21 cellular contexts compared by ENCODE assay signal in genomic region chr5:153267506-153267905, GRCh38.
A peak's percentile ranks its signal among the peaks of the same experiment; 100 is the strongest.
DNase-seq lines count a peak whose midpoint lies in the region; TF ChIP-seq lines count a peak whose summit lies in the region.
"Had no signal": no experiment of that assay in that cellular context is flagged by ENCODE, and none has a peak within 500 bp of the region (broad histone marks: within the 10 kb centered on the region; RNA-seq: fewer than 3 reads in every experiment).

No MANE protein-coding gene starts in this region.

- CTCF ChIA-PET in RWPE1 (lab: Yijun Ruan, JAX): interaction anchor here (0.6 kb wide), 1 partner anchor 248 kb away, joined by 3 read pairs; no protein-coding TSS in a partner anchor

- DNase-seq in HS-5 (ENCODE audit: low read depth): peak; percentile 3
- DNase-seq in RWPE1 (ENCODE audit: low spot score): peak; percentile 84
- DNase-seq in fibroblast of villous mesenchyme (ENCODE audit: low read depth): peak; percentile 3
- peak; percentile 15 for DNase-seq in retinal pigment epithelial cell (ENCODE audit: low read depth)
- no peak for DNase-seq in NCI-H524 treated with DMSO at 0.1 percent for 48 hours (lab: John Stamatoyannopoulos, UW)
- no peak for DNase-seq in amniotic stem cell (lab: John Stamatoyannopoulos, UW)
- no peak for DNase-seq in NCI-H526 (lab: John Stamatoyannopoulos, UW)
- DNase-seq: Calu3; CD8-positive, alpha-beta T cell; HFFc6; IMR-90; MG63; NCI-H1092 treated with DMSO at 0.1 percent for 48 hours; NCI-H146; NCI-H2029 treated with DMSO at 0.1 percent for 48 hours; NCI-H2171; NCI-H446; NK-92 treated with Interleukin-12 subunit alpha and Interleukin-12 subunit beta, amount 100 ng/mL, for 24 hours; SHP77; SK-N-SH had no signal

- H3K27ac ChIP-seq in RWPE1: no peak overlapping the region
- H3K27ac ChIP-seq: BLaER1 treated with 17β-estradiol and CSF1 and Interleukin-3, amounts not matched to agents 10 nM and 100 nM had no signal

- TF ChIP-seq CTCF in RWPE1 (conservative IDR thresholded peaks at IDR 0.05; ENCODE audit: low read depth) (no peak), fibroblast of villous mesenchyme (IDR thresholded peaks at IDR 0.05; ENCODE audit: insufficient read depth, low read depth, low read length) (no peak), retinal pigment epithelial cell (conservative IDR thresholded peaks at IDR 0.05; ENCODE audit: low read depth, low read length) (no peak)

- POLR2A ChIA-PET in RWPE1 (lab: Yijun Ruan, JAX; ENCODE audit: low non-redundant PET): no interaction called here

- H3K4me3 ChIP-seq in fibroblast of villous mesenchyme (ENCODE audit: low read depth, low read length): no peak overlapping the region
- no peak overlapping the region for H3K4me3 ChIP-seq in retinal pigment epithelial cell (ENCODE audit: low read length)
- H3K4me3 ChIP-seq: BLaER1 treated with 17β-estradiol and CSF1 and Interleukin-3, amounts not matched to agents 10 nM and 100 nM; MG63 had no signal

Comparison
In these comparisons a context has a peak if more than half of its experiments do, and no peak if none do; other contexts are left out.
1. DNase-seq: peak in HS-5 (single experiment), RWPE1 (single experiment), fibroblast of villous mesenchyme (single experiment) and retinal pigment epithelial cell (single experiment); none in NCI-H524 treated with DMSO at 0.1 percent for 48 hours (single experiment), amniotic stem cell (single experiment) and NCI-H526 (0 of 2).